ENCODE assay signal across 1 cellular context in genomic region chr17:76671123-76671911, GRCh38.
TF ChIP-seq lines count a peak whose summit lies in the region.

No MANE protein-coding gene starts in this region.

TF ChIP-seq in H1, 55 proteins besides CTCF, POLR2A, EP300 and RAD21:
- no peak for TF ChIP-seq SIX5 (IDR thresholded peaks at IDR 0.05; ENCODE audit: low read depth, low read length)
- peak; percentile 100 for TF ChIP-seq SP1 (IDR thresholded peaks at IDR 0.05; ENCODE audit: low read depth, low read length)
- no peak for TF ChIP-seq BRCA1 (IDR thresholded peaks at IDR 0.05; ENCODE audit: low read depth, low read length)
- peak in 1 of 2 experiments; percentile 43; a peak in 1 of 4 replicates for TF ChIP-seq SIN3A (conservative IDR thresholded peaks at IDR 0.05 in 1 of 2, IDR thresholded peaks at IDR 0.05 in 1 of 2; ENCODE audit: low read depth in 1 of 2, low read length in 2 of 2)
- no peak for TF ChIP-seq RBBP5 (IDR thresholded peaks at IDR 0.05; ENCODE audit: borderline replicate concordance, low read depth, low read length)
- no peak for TF ChIP-seq ASH2L (IDR thresholded peaks at IDR 0.05; ENCODE audit: low read length)
- TF ChIP-seq CBX8 (IDR thresholded peaks at IDR 0.05; ENCODE audit: borderline replicate concordance, low read depth, low read length) = no peak
- peak; percentile 92; the same call in 1 of the 2 replicates for TF ChIP-seq GABPA (IDR thresholded peaks at IDR 0.05; ENCODE audit: borderline replicate concordance, insufficient read depth, low read length)
- peak; percentile 36; the same call in 1 of the 2 replicates for TF ChIP-seq TAF1 (IDR thresholded peaks at IDR 0.05; ENCODE audit: low read depth, low read length)
- TF ChIP-seq CHD2 (IDR thresholded peaks at IDR 0.05; ENCODE audit: low read length) = peak; percentile 97
- no peak for TF ChIP-seq RNF2 (IDR thresholded peaks at IDR 0.05; ENCODE audit: borderline replicate concordance, low read depth, low read length, missing control alignments, poor library complexity, severe bottlenecking)
- TF ChIP-seq PHF8 (conservative IDR thresholded peaks at IDR 0.05; ENCODE audit: low read depth, low read length) = peak; percentile 47
- TF ChIP-seq TCF12 (IDR thresholded peaks at IDR 0.05; ENCODE audit: low read depth, low read length) = no peak
- no peak for TF ChIP-seq MAX (IDR thresholded peaks at IDR 0.05)
- no peak for TF ChIP-seq CHD1 (IDR thresholded peaks at IDR 0.05; ENCODE audit: low read depth, low read length)
- no peak for TF ChIP-seq SAP30 (IDR thresholded peaks at IDR 0.05; ENCODE audit: insufficient read depth, insufficient replicate concordance, low read length)
- no peak; the same call in 1 of the 2 replicates for TF ChIP-seq JUND (IDR thresholded peaks at IDR 0.05; ENCODE audit: low read length)
- TF ChIP-seq HDAC6 (IDR thresholded peaks at IDR 0.05; ENCODE audit: low read depth, low read length) = no peak
- TF ChIP-seq TEAD4 (IDR thresholded peaks at IDR 0.05; ENCODE audit: low read depth, low read length) = no peak; the same call in 1 of the 2 replicates
- TF ChIP-seq ZNF274 (IDR thresholded peaks at IDR 0.05; ENCODE audit: borderline replicate concordance, extremely low read depth, low read length) = no peak
- TF ChIP-seq EGR1 (IDR thresholded peaks at IDR 0.05; ENCODE audit: borderline replicate concordance, low read depth, low read length) = no peak
- no peak for TF ChIP-seq ATF3 (IDR thresholded peaks at IDR 0.05; ENCODE audit: insufficient read depth, low read depth, low read length)
- peak; percentile 77; the same call in 1 of the 2 replicates for TF ChIP-seq SP4 (IDR thresholded peaks at IDR 0.05; ENCODE audit: low read length)
- no peak for TF ChIP-seq USF2 (IDR thresholded peaks at IDR 0.05; ENCODE audit: low read length)
- TF ChIP-seq TBP (IDR thresholded peaks at IDR 0.05; ENCODE audit: low read depth, low read length) = no peak
- no peak for TF ChIP-seq RFX5 (IDR thresholded peaks at IDR 0.05; ENCODE audit: borderline replicate concordance, low read depth, low read length)
- no peak for TF ChIP-seq GTF2F1 (IDR thresholded peaks at IDR 0.05; ENCODE audit: borderline replicate concordance, low read depth, low read length)
- no peak for TF ChIP-seq CHD7 (IDR thresholded peaks at IDR 0.05; ENCODE audit: insufficient replicate concordance, low read length)
- no peak for TF ChIP-seq CEBPB (IDR thresholded peaks at IDR 0.05; ENCODE audit: low read depth, low read length)
- TF ChIP-seq FOSL1 (IDR thresholded peaks at IDR 0.05; ENCODE audit: insufficient read depth, low read depth, low read length) = no peak
- no peak for TF ChIP-seq E2F6 (IDR thresholded peaks at IDR 0.05)
- TF ChIP-seq CBX5 (IDR thresholded peaks at IDR 0.05; ENCODE audit: low read depth, low read length) = no peak
- no peak for TF ChIP-seq NANOG (IDR thresholded peaks at IDR 0.05; ENCODE audit: insufficient read depth, low read depth, low read length, poor library complexity, severe bottlenecking)
- no peak for TF ChIP-seq TAF7 (optimal IDR thresholded peaks at IDR 0.05; ENCODE audit: borderline replicate concordance, low read depth, low read length)
- TF ChIP-seq KDM1A (IDR thresholded peaks at IDR 0.05; ENCODE audit: borderline replicate concordance, low read length) = no peak
- TF ChIP-seq CREB1 (IDR thresholded peaks at IDR 0.05) = no peak; the same call in 1 of the 2 replicates
- no peak for TF ChIP-seq BACH1 (IDR thresholded peaks at IDR 0.05; ENCODE audit: low read length)
- no peak for TF ChIP-seq KDM5A (IDR thresholded peaks at IDR 0.05; ENCODE audit: low read length)
- TF ChIP-seq ATF2 (IDR thresholded peaks at IDR 0.05; ENCODE audit: low read length) = no peak
- TF ChIP-seq HDAC2 (IDR thresholded peaks at IDR 0.05; ENCODE audit: borderline replicate concordance in 1 of 2, low read depth in 2 of 2, low read length in 2 of 2) = no peak
- no peak for TF ChIP-seq NRF1 (IDR thresholded peaks at IDR 0.05; ENCODE audit: low read depth, low read length)
- no peak for TF ChIP-seq YY1 (IDR thresholded peaks at IDR 0.05; ENCODE audit: low read depth, low read length)
- TF ChIP-seq POLR2AphosphoS5 (IDR thresholded peaks at IDR 0.05; ENCODE audit: low read depth, low read length) = no peak
- no peak for TF ChIP-seq SRF (IDR thresholded peaks at IDR 0.05; ENCODE audit: low read depth, low read length)
- peak; percentile 26 for TF ChIP-seq KDM4A (IDR thresholded peaks at IDR 0.05; ENCODE audit: low read depth, low read length, severe bottlenecking)
- TF ChIP-seq MAFK (IDR thresholded peaks at IDR 0.05; ENCODE audit: low read depth, low read length) = no peak
- TF ChIP-seq SP2 (IDR thresholded peaks at IDR 0.05; ENCODE audit: low read length) = peak; percentile 99
